ENCODE assay signal across 25 cellular contexts in the genomic region with DNA sequence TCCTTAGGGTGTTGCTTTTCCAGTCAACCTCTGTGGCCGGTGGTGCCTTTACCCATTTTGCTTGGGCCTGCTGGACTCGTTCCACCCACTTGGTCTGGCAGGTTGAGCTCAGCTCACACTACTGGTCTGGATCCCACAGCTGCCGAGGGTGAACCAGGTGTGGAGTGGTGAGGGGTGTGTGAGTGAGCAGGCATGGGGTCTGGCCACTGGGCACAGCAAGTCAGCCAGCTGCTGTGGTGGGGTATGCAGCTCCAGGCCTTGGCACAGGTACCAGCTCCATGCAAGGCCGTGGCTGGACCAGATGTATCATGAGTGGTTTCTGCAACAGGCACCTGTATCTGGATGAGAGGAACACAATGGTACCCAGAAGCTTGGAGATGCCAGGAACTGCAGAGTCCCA.
"Had no signal": no experiment of that assay in that cellular context is flagged by ENCODE, and none has a peak within 500 bp of the region (broad histone marks: within the 10 kb centered on the region; RNA-seq: fewer than 3 reads in every experiment).

No MANE protein-coding gene starts in this region.

- H3K9me3 Mint-ChIP-seq: activated CD8-positive, alpha-beta T cell treated with anti-CD3 and anti-CD28 coated beads for 36 hours; activated naive CD4-positive, alpha-beta T cell treated with anti-CD3 and anti-CD28 coated beads, Interleukin-2, amount 50 U/mL, for 24 hours had no signal

- H3K36me3 ChIP-seq: breast epithelium, MG63, SJCRH30 had no signal

- DNase-seq: activated CD4-positive, alpha-beta T cell treated with anti-CD3 and anti-CD28 coated beads for 4 hours; activated CD8-positive, alpha-beta memory T cell treated with anti-CD3 and anti-CD28 coated beads, Interleukin-2, amount 50 U/mL, for 4 hours; activated CD8-positive, alpha-beta T cell treated with anti-CD3 and anti-CD28 coated beads for 36 hours; activated gamma-delta T cell treated with Interleukin-2 at 50 U/mL for 16 hours; activated T-cell treated with anti-CD3 and anti-CD28 coated beads, Interleukin-2, amount 50 U/mL, for 72 hours; central memory CD4-positive, alpha-beta T cell; MG63; MV-4-11; NCI-H1092 treated with DMSO at 0.1 percent for 48 hours; NCI-H1417 treated with DMSO at 0.1 percent for 48 hours; NCI-H1694; NCI-H2029; NCI-H510A treated with DMSO at 0.1 percent for 48 hours; NCI-H69; NK-92 treated with Interleukin-12 subunit alpha and Interleukin-12 subunit beta, amount 100 ng/mL, for 24 hours; OCI-M1; RPMI8226; SJCRH30; SK-N-SH had no signal

- ATAC-seq: activated CD4-positive, CD25-positive, alpha-beta regulatory T cell treated with anti-CD3 and anti-CD28 coated beads, Interleukin-2, amount 50 U/mL, for 24 hours; activated CD8-positive, alpha-beta T cell treated with anti-CD3 and anti-CD28 coated beads for 36 hours; activated T-cell treated with anti-CD3 and anti-CD28 coated beads, Interleukin-2, amount 50 U/mL, for 72 hours; Panc1; Right ventricle myocardium inferior had no signal

- H3K27me3 Mint-ChIP-seq: activated CD8-positive, alpha-beta T cell treated with anti-CD3 and anti-CD28 coated beads for 36 hours; activated naive CD4-positive, alpha-beta T cell treated with anti-CD3 and anti-CD28 coated beads, Interleukin-2, amount 50 U/mL, for 24 hours had no signal

- H3K27ac Mint-ChIP-seq: activated CD8-positive, alpha-beta T cell treated with anti-CD3 and anti-CD28 coated beads for 36 hours; activated naive CD4-positive, alpha-beta T cell treated with anti-CD3 and anti-CD28 coated beads, Interleukin-2, amount 50 U/mL, for 24 hours; activated T-cell treated with anti-CD3 and anti-CD28 coated beads, Interleukin-2, amount 50 U/mL, for 72 hours; activated T-helper 2 cell treated with anti-CD3 and anti-CD28 coated beads, Interferon-gamma antibody, Interleukin-2, Interleukin-4, amounts not matched to agents 10 μg/mL and 5 μg/mL and 100 μg/mL, durations not matched to agents 14 hours and 24 hours and 36 hours had no signal

- H3K36me3 Mint-ChIP-seq: activated naive CD4-positive, alpha-beta T cell treated with anti-CD3 and anti-CD28 coated beads, Interleukin-2, amount 50 U/mL, for 24 hours had no signal

- H3K9me3 ChIP-seq: breast epithelium, MG63, SJCRH30, SK-N-SH had no signal

- H3K4me2 ChIP-seq: SK-N-SH had no signal

- H3K4me1 Mint-ChIP-seq: activated naive CD4-positive, alpha-beta T cell treated with anti-CD3 and anti-CD28 coated beads, Interleukin-2, amount 50 U/mL, for 24 hours had no signal

- H3K4me1 ChIP-seq: breast epithelium had no signal

- H3K4me3 Mint-ChIP-seq: activated CD8-positive, alpha-beta T cell treated with anti-CD3 and anti-CD28 coated beads for 36 hours; activated naive CD4-positive, alpha-beta T cell treated with anti-CD3 and anti-CD28 coated beads, Interleukin-2, amount 50 U/mL, for 24 hours; activated T-cell treated with anti-CD3 and anti-CD28 coated beads, Interleukin-2, amount 50 U/mL, for 72 hours had no signal

- H3K27me3 ChIP-seq: breast epithelium, MG63, SJCRH30 had no signal

- H3K4me3 ChIP-seq: breast epithelium, MG63, SJCRH30 had no signal

- H3K27ac ChIP-seq: breast epithelium, SJCRH30 had no signal

- H3K9ac ChIP-seq: SK-N-SH had no signal
